In genomic region chr6:85005494-85005893, GRCh38 we compare ENCODE assay signal across 17 cellular contexts.
DNase-seq lines count a peak whose midpoint lies in the region; ATAC-seq and TF ChIP-seq lines count a peak whose summit lies in the region.
"Had no signal": no experiment of that assay in that cellular context is flagged by ENCODE, and none has a peak within 500 bp of the region (broad histone marks: within the 10 kb centered on the region; RNA-seq: fewer than 3 reads in every experiment).

No MANE protein-coding gene starts in this region.

- H3K4me1 Mint-ChIP-seq in WTC11, result peaks cover 58% of the 10 kb centered on the region
- H3K4me1 Mint-ChIP-seq: CD14-positive monocyte had no signal

- no peaks in the 10 kb centered on the region for H3K27me3 ChIP-seq in iPS-18a (ENCODE audit: control insufficient read depth, insufficient read depth, low read length)

- H3K36me3 ChIP-seq in iPS-18a (ENCODE audit: control insufficient read depth, low read depth, low read length), result no peaks in the 10 kb centered on the region

- CTCF ChIA-PET in WTC11 (lab: Charles Lee), result no interaction called here

- peak overlapping the region; percentile 54 for H3K9ac ChIP-seq in iPS-18a (ENCODE audit: low read length)

- no peak overlapping the region for H3K4me3 Mint-ChIP-seq in WTC11
- H3K4me3 Mint-ChIP-seq: CD14-positive monocyte; CD8-positive, alpha-beta T cell; HFFc6 had no signal

- DNase-seq in DMS53 (lab: John Stamatoyannopoulos, UW) (peak; percentile 3), DMS53 treated with DMSO at 0.1 percent for 48 hours (lab: John Stamatoyannopoulos, UW; ENCODE audit: unreplicated experiment) (no peak), WTC11 (ENCODE audit: low spot score) (no peak), NCI-H187 (lab: John Stamatoyannopoulos, UW) (no peak), activated T-cell treated with anti-CD3 and anti-CD28 coated beads for 4 hours (no peak)
- DNase-seq: Caco-2; CD8-positive, alpha-beta T cell; GOT3; HCEC 1CT; HFFc6; IMR-90; KBM-7 had no signal

- H3K36me3 Mint-ChIP-seq in WTC11, result no peaks in the 10 kb centered on the region
- H3K36me3 Mint-ChIP-seq: CD14-positive monocyte; CD8-positive, alpha-beta T cell had no signal

- peak; percentile 49; the same call in 1 of the 2 replicates for ATAC-seq in WTC11
- no peak for ATAC-seq in HG03095 (IDR thresholded peaks at IDR 0.05; ENCODE audit: unreplicated experiment)
- ATAC-seq: CD8-positive, alpha-beta T cell; GM12878 had no signal

- peaks cover 4% of the 10 kb centered on the region; the same call in 1 of the 2 replicates for H3K27me3 Mint-ChIP-seq in WTC11 (ENCODE audit: low read depth)

- peak overlapping the region; percentile 19; the same call in 1 of the 2 replicates for H3K27ac Mint-ChIP-seq in WTC11
- H3K27ac Mint-ChIP-seq: CD14-positive monocyte; CD8-positive, alpha-beta T cell; HFFc6 had no signal

- POLR2A ChIA-PET in WTC11 (lab: Charles Lee), result no interaction called here

- H3K4me1 ChIP-seq in iPS-18a (ENCODE audit: control insufficient read depth, low read depth, low read length), result peaks cover 31% of the 10 kb centered on the region
- H3K4me1 ChIP-seq: Caco-2 had no signal

- no peak overlapping the region for H3K4me3 ChIP-seq in iPS-18a (ENCODE audit: low read length)
- H3K4me3 ChIP-seq: GM12878 had no signal

- peak overlapping the region; percentile 78 for H3K27ac ChIP-seq in iPS-18a (ENCODE audit: low read length)
- H3K27ac ChIP-seq: 22Rv1 had no signal

- peaks cover 10% of the 10 kb centered on the region for H3K9me3 Mint-ChIP-seq in WTC11
- H3K9me3 Mint-ChIP-seq: HFFc6 had no signal

- TF ChIP-seq CTCF in WTC11 (IDR thresholded peaks at IDR 0.05), result no peak

- H3K9me3 ChIP-seq in iPS-18a (ENCODE audit: control insufficient read depth, low read depth, low read length), result no peaks in the 10 kb centered on the region
- H3K9me3 ChIP-seq: Caco-2 had no signal

TF ChIP-seq in WTC11, 78 proteins besides CTCF, POLR2A, EP300 and RAD21:
- TF ChIP-seq ERG (CRISPR knock-in tag; IDR thresholded peaks at IDR 0.05) (no peak), AR (CRISPR knock-in tag; IDR thresholded peaks at IDR 0.05) (no peak), ATF6 (CRISPR knock-in tag; IDR thresholded peaks at IDR 0.05) (no peak), ZNF423 (CRISPR knock-in tag; IDR thresholded peaks at IDR 0.05) (no peak), GTF2I (CRISPR knock-in tag; conservative IDR thresholded peaks at IDR 0.05) (no peak), ZNF232 (CRISPR knock-in tag; IDR thresholded peaks at IDR 0.05) (no peak), MXD4 (CRISPR knock-in tag; IDR thresholded peaks at IDR 0.05; ENCODE audit: borderline replicate concordance) (no peak), TCF7 (CRISPR knock-in tag; IDR thresholded peaks at IDR 0.05; ENCODE audit: low read depth) (no peak), JAZF1 (CRISPR knock-in tag; IDR thresholded peaks at IDR 0.05) (no peak), MAX (CRISPR knock-in tag; IDR thresholded peaks at IDR 0.05) (no peak), CREM (CRISPR knock-in tag; IDR thresholded peaks at IDR 0.05) (no peak), ZNF396 (CRISPR knock-in tag; IDR thresholded peaks at IDR 0.05; ENCODE audit: borderline replicate concordance) (no peak), FOXP4 (CRISPR knock-in tag; IDR thresholded peaks at IDR 0.05) (no peak), HMGA2 (CRISPR knock-in tag; IDR thresholded peaks at IDR 0.05) (no peak), KAT7 (CRISPR knock-in tag; IDR thresholded peaks at IDR 0.05; ENCODE audit: borderline replicate concordance) (no peak)
